Comparison of ENCODE assay signal across 26 cellular contexts in the genomic region with DNA sequence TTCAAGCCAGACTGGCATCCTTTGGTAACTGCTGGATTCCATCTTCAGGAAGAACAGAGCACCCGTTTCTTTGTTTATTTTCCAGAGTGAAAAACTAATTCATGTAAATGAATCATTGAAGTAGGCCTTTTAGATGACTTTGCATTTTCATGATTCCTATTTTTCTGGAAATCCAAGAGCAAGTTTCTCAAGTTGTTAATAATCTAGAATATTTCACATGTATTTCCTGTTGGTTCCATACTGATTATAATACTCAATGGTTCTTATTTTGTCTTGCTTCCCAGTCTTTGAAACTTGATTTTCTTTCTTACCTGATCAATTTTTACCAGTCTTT.
"Had no signal": no experiment of that assay in that cellular context is flagged by ENCODE, and none has a peak within 500 bp of the region (broad histone marks: within the 10 kb centered on the region; RNA-seq: fewer than 3 reads in every experiment).

No MANE protein-coding gene starts in this region.

- H3K36me3 ChIP-seq: ascending aorta, Peyer's patch, SJCRH30 had no signal

- H3K9me3 ChIP-seq: ascending aorta, body of pancreas, Peyer's patch, SJCRH30, SK-N-SH had no signal

- H3K36me3 Mint-ChIP-seq: activated CD4-positive, alpha-beta memory T cell treated with anti-CD3 and anti-CD28 coated beads for 36 hours; activated naive CD4-positive, alpha-beta T cell treated with anti-CD3 and anti-CD28 coated beads, Interleukin-2, amount 50 U/mL, for 24 hours had no signal

- H3K4me1 Mint-ChIP-seq: activated CD4-positive, alpha-beta T cell treated with anti-CD3 and anti-CD28 coated beads, Interleukin-2, amount 10 ng/mL, durations not matched to agents 7 days and 5 days; activated T-helper 17 cell treated with anti-CD3 and anti-CD28 coated beads, Interleukin-2, amount 50 U/mL, for 72 hours had no signal

- H3K9me2 ChIP-seq: SK-N-SH had no signal

- H3K4me3 Mint-ChIP-seq: activated CD4-positive, alpha-beta memory T cell treated with anti-CD3 and anti-CD28 coated beads for 36 hours; activated CD4-positive, alpha-beta T cell treated with anti-CD3 and anti-CD28 coated beads, Interleukin-2, amount 10 ng/mL, durations not matched to agents 7 days and 5 days; activated naive CD4-positive, alpha-beta T cell treated with anti-CD3 and anti-CD28 coated beads, Interleukin-2, amount 50 U/mL, for 24 hours; activated T-helper 17 cell treated with anti-CD3 and anti-CD28 coated beads, Interleukin-2, amount 50 U/mL, for 72 hours had no signal

- H3K4me1 ChIP-seq: ascending aorta, body of pancreas, Peyer's patch had no signal

- H3K4me2 ChIP-seq: SK-N-SH had no signal

- H3K27ac ChIP-seq: ascending aorta, body of pancreas, Peyer's patch, RWPE1, SJCRH30, VCaP had no signal

- H3K27ac Mint-ChIP-seq: activated CD4-positive, alpha-beta memory T cell treated with anti-CD3 and anti-CD28 coated beads for 36 hours; activated CD4-positive, alpha-beta T cell treated with anti-CD3 and anti-CD28 coated beads, Interleukin-2, amount 10 ng/mL, durations not matched to agents 7 days and 5 days; activated naive CD4-positive, alpha-beta T cell treated with anti-CD3 and anti-CD28 coated beads, Interleukin-2, amount 50 U/mL, for 24 hours; activated T-helper 17 cell treated with anti-CD3 and anti-CD28 coated beads, Interleukin-2, amount 50 U/mL, for 72 hours had no signal

- H3K27me3 ChIP-seq: ascending aorta, body of pancreas, Peyer's patch, SJCRH30 had no signal

- DNase-seq: activated CD4-positive, alpha-beta memory T cell treated with anti-CD3 and anti-CD28 coated beads for 36 hours; activated CD4-positive, alpha-beta T cell treated with anti-CD3 and anti-CD28 coated beads, Interleukin-2, amount 10 ng/mL, durations not matched to agents 7 days and 5 days; activated CD4-positive, CD25-positive, alpha-beta regulatory T cell; activated T-cell treated with anti-CD3 and anti-CD28 coated beads for 4 hours; activated T-cell treated with anti-CD3 and anti-CD28 coated beads, Interleukin-2, amount 50 U/mL, for 48 hours; body of pancreas; central memory CD4-positive, alpha-beta T cell; Kasumi-1; NCI-H1048; NCI-H2029; NCI-H2107; NCI-H2171 treated with DMSO at 0.1 percent for 48 hours; NCI-H226; NCI-H526; NCI-H774; Peyer's patch; Right ventricle myocardium superior; SJCRH30; T-helper 1 cell had no signal

- H3K27me3 Mint-ChIP-seq: activated CD4-positive, alpha-beta memory T cell treated with anti-CD3 and anti-CD28 coated beads for 36 hours; activated naive CD4-positive, alpha-beta T cell treated with anti-CD3 and anti-CD28 coated beads, Interleukin-2, amount 50 U/mL, for 24 hours had no signal

- ATAC-seq: body of pancreas had no signal

- H3K9ac ChIP-seq: SK-N-SH had no signal

- H3K4me3 ChIP-seq: ascending aorta, body of pancreas, Peyer's patch, SJCRH30 had no signal

- H3K9me3 Mint-ChIP-seq: activated CD4-positive, alpha-beta memory T cell treated with anti-CD3 and anti-CD28 coated beads for 36 hours; activated naive CD4-positive, alpha-beta T cell treated with anti-CD3 and anti-CD28 coated beads, Interleukin-2, amount 50 U/mL, for 24 hours had no signal

- FAIRE-seq: bronchial epithelial cell had no signal
